Comparison of ENCODE assay signal across 20 cellular contexts in the genomic region with DNA sequence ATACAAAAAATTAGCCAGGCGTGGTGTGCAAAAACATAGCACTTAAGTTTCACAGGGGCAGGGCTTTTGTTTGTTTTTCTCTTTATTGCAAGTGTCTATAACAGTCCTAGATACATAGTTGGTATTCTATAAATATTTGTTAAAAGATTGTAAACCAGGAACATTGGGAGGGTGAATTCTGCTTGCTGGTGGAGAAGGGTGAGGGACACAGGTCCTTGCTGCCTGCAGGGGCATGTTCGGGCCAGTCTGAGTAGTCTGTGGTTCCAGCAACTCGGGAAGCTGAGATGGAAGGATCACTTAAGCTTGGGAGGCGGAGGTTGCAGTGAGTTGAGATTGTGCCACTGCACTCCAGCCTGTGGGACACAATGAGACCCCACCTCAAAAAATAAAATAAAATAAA. TPM values are rescaled to one million over a fixed set of nuclear protein-coding genes. Genes with fewer than 3 reads are reported as not detected.
DNase-seq lines count a peak whose midpoint lies in the region; ATAC-seq, FAIRE-seq and TF ChIP-seq lines count a peak whose summit lies in the region.
"Had no signal": no experiment of that assay in that cellular context is flagged by ENCODE, and none has a peak within 500 bp of the region (broad histone marks: within the 10 kb centered on the region; RNA-seq: fewer than 3 reads in every experiment).

No MANE protein-coding gene starts in this region.

- H3K4me1 ChIP-seq in IMR-90 (ENCODE audit: control insufficient read depth, insufficient read depth, low read length) (peaks cover 53% of the 10 kb centered on the region), mesenchymal stem cell (ENCODE audit: control insufficient read depth, insufficient read depth, low read depth, low read length) (peaks cover 25% of the 10 kb centered on the region), SJCRH30 (peaks cover 6% of the 10 kb centered on the region; the same call in 1 of the 2 replicates)

- H2BK12ac ChIP-seq in mesenchymal stem cell (ENCODE audit: low read length in 2 of 2), result peak overlapping the region in 1 of 2 experiments; percentile 38

- H3K4me3 ChIP-seq in IMR-90 (ENCODE audit: insufficient read depth, low read depth, low read length), result no peak overlapping the region
- no peak overlapping the region for H3K4me3 ChIP-seq in bronchial epithelial cell (ENCODE audit: low read depth, low read length)
- no peak overlapping the region for H3K4me3 ChIP-seq in mesenchymal stem cell (ENCODE audit: insufficient read depth in 1 of 2, low read depth in 1 of 2, low read length in 2 of 2)
- no peak overlapping the region for H3K4me3 ChIP-seq in SJCRH30

- H3K23ac ChIP-seq in IMR-90 (ENCODE audit: low read depth, low read length) (peak overlapping the region; percentile 91; the same call in 1 of the 2 replicates), mesenchymal stem cell (ENCODE audit: low read length in 2 of 2) (no peak overlapping the region)

- POLR2A ChIA-PET in IMR-90 (lab: Charles Lee; ENCODE audit: unreplicated experiment), result interaction anchor here (0.5 kb wide), 1 partner anchor 26 kb away, joined by 3 read pairs; no protein-coding TSS in a partner anchor

- TF ChIP-seq RAD21 in IMR-90 (IDR thresholded peaks at IDR 0.05; ENCODE audit: low read length), result no peak

- peak overlapping the region; percentile 58 for H3K4me2 ChIP-seq in IMR-90 (ENCODE audit: low read depth, low read length)
- H3K4me2 ChIP-seq in mesenchymal stem cell (ENCODE audit: low read length, poor library complexity, severe bottlenecking), result no peak overlapping the region

- H4K20me1 ChIP-seq in IMR-90 (ENCODE audit: insufficient read depth, low read length), result no peaks in the 10 kb centered on the region

- peak overlapping the region; percentile 57 for H3K56ac ChIP-seq in IMR-90 (ENCODE audit: extremely low read depth, insufficient read depth, low read length)

- H2AFZ ChIP-seq in IMR-90 (replicated peaks; ENCODE audit: low read length, poor library complexity) (no peak overlapping the region), mesenchymal stem cell (ENCODE audit: low read depth, low read length) (no peak overlapping the region)

- H4K91ac ChIP-seq in IMR-90 (ENCODE audit: insufficient read depth, low read depth, low read length) (peak overlapping the region; percentile 86), mesenchymal stem cell (ENCODE audit: low read length) (no peak overlapping the region)

- ATAC-seq in IMR-90 (ENCODE audit: low read depth), result peak; percentile 47
- ATAC-seq in GM18498 (IDR thresholded peaks at IDR 0.05; ENCODE audit: unreplicated experiment), result no peak
- ATAC-seq: stimulated activated naive B cell treated with anti-CD40 and anti-IgM and Interleukin-4, amounts not matched to agents 10 μg/mL and 1 μg/mL and 100 μg/mL, for 72 hours had no signal

- H3K18ac ChIP-seq in IMR-90 (ENCODE audit: low read depth, low read length) (peak overlapping the region; percentile 94), mesenchymal stem cell (ENCODE audit: low read depth in 1 of 2, low read length in 2 of 2) (peak overlapping the region; percentile 34 to 63)

- peak overlapping the region; percentile 58 to 96 for H4K8ac ChIP-seq in IMR-90 (ENCODE audit: low read depth in 2 of 2, low read length in 2 of 2)
- peak overlapping the region; percentile 57 for H4K8ac ChIP-seq in mesenchymal stem cell (ENCODE audit: low read length)

- H3K9me1 ChIP-seq in IMR-90 (ENCODE audit: insufficient read depth, low read length), result peaks cover 19% of the 10 kb centered on the region

- H3K9ac ChIP-seq in IMR-90 (ENCODE audit: low read depth, low read length) (peak overlapping the region; percentile 56; the same call in 1 of the 2 replicates), mesenchymal stem cell (ENCODE audit: low read length) (no peak overlapping the region)

- H3K27me3 ChIP-seq in IMR-90 (ENCODE audit: control insufficient read depth, insufficient read depth, low read length), result no peaks in the 10 kb centered on the region
- H3K27me3 ChIP-seq in bronchial epithelial cell (ENCODE audit: control insufficient read depth, insufficient read depth, low read length), result no peaks in the 10 kb centered on the region
- H3K27me3 ChIP-seq in mesenchymal stem cell (ENCODE audit: control insufficient read depth in 1 of 2, insufficient read depth in 1 of 2, low read length in 2 of 2), result no peaks in the 10 kb centered on the region
- H3K27me3 ChIP-seq in SJCRH30, result no peaks in the 10 kb centered on the region

- TF ChIP-seq CTCF in 22Rv1 (IDR thresholded peaks at IDR 0.05), result no peak; the same call in 1 of the 2 replicates
- no peak for TF ChIP-seq CTCF in IMR-90 (conservative IDR thresholded peaks at IDR 0.05; ENCODE audit: low read depth, low read length)
- no peak for TF ChIP-seq CTCF in bronchial epithelial cell (IDR thresholded peaks at IDR 0.05; ENCODE audit: insufficient read depth, low read length, severe bottlenecking)

- DNase-seq in IMR-90, result no peak
- peak; percentile 87 for DNase-seq in bronchial epithelial cell (ENCODE audit: low read depth)
- DNase-seq in mesenchymal stem cell, result no peak
- DNase-seq in AML-193 (lab: John Stamatoyannopoulos, UW), result no peak
- DNase-seq in cerebellum (ENCODE audit: low spot score), result no peak
- DNase-seq in SJCRH30, result no peak
- DNase-seq: activated CD4-positive, alpha-beta T cell treated with anti-CD3 and anti-CD28 coated beads, Interleukin-2, amount 10 ng/mL, durations not matched to agents 24 days and 14 days; activated naive CD8-positive, alpha-beta T cell treated with anti-CD3 and anti-CD28 coated beads for 36 hours; activated T-cell treated with anti-CD3 and anti-CD28 coated beads, Interleukin-2, amount 50 U/mL, for 1 hour; Kasumi-1; NCI-H187 treated with DMSO at 0.1 percent for 48 hours; NCI-H82; Right ventricle myocardium superior; stimulated activated naive B cell treated with anti-CD40 and anti-IgM and Interleukin-4, amounts not matched to agents 10 μg/mL and 1 μg/mL and 100 μg/mL, for 72 hours; T1000 had no signal

- no peak for FAIRE-seq in bronchial epithelial cell (lab: Jason Lieb, UNC)
- FAIRE-seq: colon, small intestine had no signal

- H3K9me3 ChIP-seq in IMR-90 (ENCODE audit: control insufficient read depth, insufficient read depth, low read length) (no peaks in the 10 kb centered on the region), mesenchymal stem cell (ENCODE audit: control insufficient read depth, low read length) (no peaks in the 10 kb centered on the region), SJCRH30 (replicated peaks) (no peaks in the 10 kb centered on the region)

- H4K5ac ChIP-seq in IMR-90 (ENCODE audit: low read depth, low read length), result peak overlapping the region; percentile 90

- peak overlapping the region; percentile 98 for H3K4ac ChIP-seq in IMR-90 (ENCODE audit: low read depth, low read length)
- H3K4ac ChIP-seq in mesenchymal stem cell (ENCODE audit: low read depth in 1 of 2, low read length in 2 of 2), result no peak overlapping the region

- dilution Hi-C loops in IMR-90 (cut with HindIII; ENCODE audit: low sequenced_read_pairs, unreplicated experiment), result no loop called here

- peak overlapping the region; percentile 84 for H3K27ac ChIP-seq in 22Rv1
- peak overlapping the region; percentile 95 for H3K27ac ChIP-seq in IMR-90 (ENCODE audit: insufficient read depth, low read length)
- H3K27ac ChIP-seq in mesenchymal stem cell (ENCODE audit: low read length, poor library complexity, severe bottlenecking), result peak overlapping the region; percentile 52
- no peak overlapping the region for H3K27ac ChIP-seq in SJCRH30
- H3K27ac ChIP-seq: HL-60 had no signal

- H3K14ac ChIP-seq in IMR-90 (replicated peaks; ENCODE audit: low read depth, low read length), result peak overlapping the region; percentile 60
- no peak overlapping the region for H3K14ac ChIP-seq in mesenchymal stem cell (ENCODE audit: low read length in 2 of 2)

- no CpG with 5 or more reads among the region's 4 CpGs for WGBS in IMR-90 (ENCODE audit: extremely low coverage in 2 of 2, insufficient read length in 1 of 2), 2 experiments
- 100% methylated on average over 1 of the region's 4 CpGs for WGBS in mesenchymal stem cell

- H2AK9ac ChIP-seq in IMR-90 (replicated peaks; ENCODE audit: low read depth, low read length, poor library complexity), result no peak overlapping the region

- no peaks in the 10 kb centered on the region for H3K36me3 ChIP-seq in IMR-90 (ENCODE audit: control insufficient read depth, insufficient read depth, low read length)
- H3K36me3 ChIP-seq in bronchial epithelial cell (ENCODE audit: control insufficient read depth, insufficient read depth, low read length), result no peaks in the 10 kb centered on the region
- H3K36me3 ChIP-seq in mesenchymal stem cell (ENCODE audit: control insufficient read depth in 1 of 2, insufficient read depth in 2 of 2, low read depth in 1 of 2, low read length in 2 of 2), result no peaks in the 10 kb centered on the region
- no peaks in the 10 kb centered on the region for H3K36me3 ChIP-seq in SJCRH30

- H2AK5ac ChIP-seq in IMR-90 (ENCODE audit: low read depth, low read length), result peak overlapping the region; percentile 67; the same call in 1 of the 2 replicates
- no peak overlapping the region for H2AK5ac ChIP-seq in mesenchymal stem cell (ENCODE audit: low read length, severe bottlenecking)

- TF ChIP-seq POLR2A in IMR-90 (IDR thresholded peaks at IDR 0.05; ENCODE audit: low read depth, low read length), result no peak

- peak overlapping the region; percentile 95 for H2BK20ac ChIP-seq in IMR-90 (ENCODE audit: low read depth, low read length)

- BruUV-seq in IMR-90 (replicated peaks; lab: Mats Ljungman, UMichigan), result no TSS peak

- H2BK15ac ChIP-seq in IMR-90 (ENCODE audit: low read depth, low read length) (peak overlapping the region; percentile 81; the same call in 2 of the 3 replicates), mesenchymal stem cell (ENCODE audit: low read depth, poor library complexity, severe bottlenecking) (peak overlapping the region; percentile 80)

- peak overlapping the region; percentile 93 for H2BK5ac ChIP-seq in IMR-90 (ENCODE audit: low read depth, low read length, poor library complexity, severe bottlenecking)
- no peak overlapping the region for H2BK5ac ChIP-seq in mesenchymal stem cell (ENCODE audit: low read depth, low read length, poor library complexity, severe bottlenecking)

- H2BK120ac ChIP-seq in IMR-90 (ENCODE audit: low read depth, low read length) (peak overlapping the region; percentile 98), mesenchymal stem cell (ENCODE audit: low read depth, low read length) (no peak overlapping the region)

- in situ Hi-C loops in IMR-90 (cut with MboI; ENCODE audit: low sequenced_read_pairs), result no loop called here

- H3K79me1 ChIP-seq in IMR-90 (ENCODE audit: low read depth in 1 of 2, low read length in 2 of 2) (no peaks in the 10 kb centered on the region), mesenchymal stem cell (replicated peaks; ENCODE audit: low read length, poor library complexity, severe bottlenecking) (no peaks in the 10 kb centered on the region)

- intact Hi-C loops in IMR-90 (cut with micrococcal nuclease), result no loop called here

- CTCF ChIA-PET in IMR-90 (lab: Yijun Ruan, JAX), result interaction anchor here (1.1 kb wide), 1 partner anchor 20 kb away, joined by 3 read pairs; no protein-coding TSS in a partner anchor

RNA-seq across cellular contexts. Expression of a gene that starts 53.0 kb away (rescaled TPM):
- total RNA-seq in IMR-90 (2012; rRNA removed) (341 and 804 TPM in 2 replicates), bronchial epithelial cell (2,461 and 3,525 TPM in 2 replicates), cerebellum (1,512 TPM)
- polyA plus RNA-seq in IMR-90 (2012; rRNA removed), result 1,504 and 1,572 TPM in 2 replicates
- 2,705 and 5,319 TPM in 2 replicates for polyA plus RNA-seq in IMR-90 (2012; cell fraction: cytosol; rRNA removed)
- 530 and 1,168 TPM in 2 replicates for polyA plus RNA-seq in IMR-90 (2012; cell fraction: nucleus; rRNA removed; ENCODE audit: low replicate concordance)
- 9,229 TPM for polyA plus RNA-seq in mesenchymal stem cell (2013, experiment 1 of 2)
- 8,918 TPM for polyA plus RNA-seq in mesenchymal stem cell (2013, experiment 2 of 2)
- 4,028 and 4,913 TPM in 2 replicates for total RNA-seq in SJCRH30 (2014; rRNA removed; shearing (Covaris generic))
